Comparison of ENCODE assay signal across 8 cellular contexts in the genomic region with DNA sequence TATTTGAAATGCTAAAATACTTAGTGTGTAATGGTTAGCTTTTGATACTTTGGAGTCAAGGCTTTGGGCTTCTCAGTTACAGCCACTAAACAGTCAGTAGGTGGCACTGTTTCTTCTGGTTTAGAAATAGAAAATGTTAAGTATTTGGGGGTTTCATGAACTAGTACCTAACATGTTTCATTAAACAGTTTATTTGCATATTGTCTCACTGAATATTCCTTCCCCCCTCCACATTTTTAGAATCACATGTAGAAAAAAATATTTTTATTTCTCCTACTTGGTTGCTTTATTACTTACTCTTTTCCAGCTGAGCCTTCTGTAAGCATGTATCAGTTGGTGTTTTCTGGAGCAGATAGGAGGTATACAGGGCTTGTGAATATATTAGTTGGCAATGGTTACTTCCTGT. TPM values are rescaled to one million over a fixed set of nuclear protein-coding genes. Genes with fewer than 3 reads are reported as not detected.
DNase-seq lines count a peak whose midpoint lies in the region; ATAC-seq, FAIRE-seq and TF ChIP-seq lines count a peak whose summit lies in the region.

No MANE protein-coding gene starts in this region.

- H3K9ac ChIP-seq in KMS-11, result no peak overlapping the region

- TF ChIP-seq POLR2A in H54 (IDR thresholded peaks at IDR 0.05; ENCODE audit: low read depth, low read length) (no peak), sigmoid colon (IDR thresholded peaks at IDR 0.05) (no peak)

- H3K27ac Mint-ChIP-seq in stimulated activated effector memory CD8-positive, alpha-beta T cell treated with anti-CD3 and anti-CD28 coated beads, Interleukin-12 subunit alpha, Interleukin-12 subunit beta, amount 100 ng/mL, for 72 hours, result no peak overlapping the region

- no peak for TF ChIP-seq EP300 in sigmoid colon (IDR thresholded peaks at IDR 0.05)

- no peak for ATAC-seq in stimulated activated effector memory CD8-positive, alpha-beta T cell treated with anti-CD3 and anti-CD28 coated beads, Interleukin-12 subunit alpha, Interleukin-12 subunit beta, amount 100 ng/mL, for 72 hours

- FAIRE-seq in A204.1 (lab: Jason Lieb, UNC) (peak; percentile 93), H54 (lab: Jason Lieb, UNC) (peak; percentile 6), TTC549 (lab: Jason Lieb, UNC) (peak; percentile 83)

- TF ChIP-seq CTCF in KMS-11 (conservative IDR thresholded peaks at IDR 0.05; ENCODE audit: low read depth, low read length) (peak; percentile 89), sigmoid colon (IDR thresholded peaks at IDR 0.05) (peak; percentile 28 to 72 (median 45))

- H3K27me3 ChIP-seq in KMS-11 (ENCODE audit: insufficient read depth, low read depth), result no peaks in the 10 kb centered on the region
- H3K27me3 ChIP-seq in sigmoid colon, result no peaks in the 10 kb centered on the region

- H3K79me2 ChIP-seq in KMS-11 (ENCODE audit: insufficient read depth, low read depth), result peaks cover 5% of the 10 kb centered on the region

- H3K4me3 Mint-ChIP-seq in stimulated activated effector memory CD8-positive, alpha-beta T cell treated with anti-CD3 and anti-CD28 coated beads, Interleukin-12 subunit alpha, Interleukin-12 subunit beta, amount 100 ng/mL, for 72 hours, result no peak overlapping the region

- intact Hi-C loops in sigmoid colon (cut with DNase I), result loop anchor here (2.0 kb wide), 1 partner anchor 318 kb away; no protein-coding TSS in a partner anchor

- H3K4me3 ChIP-seq in KMS-11 (IDR thresholded peaks at IDR 0.05; ENCODE audit: insufficient read depth, low read depth, low read length) (no peak overlapping the region), sigmoid colon (no peak overlapping the region)

- H3K4me1 ChIP-seq in KMS-11 (ENCODE audit: low read depth, poor library complexity, severe bottlenecking) (peaks cover 10% of the 10 kb centered on the region), sigmoid colon (peaks cover 0 to 7% (median under 1%) of the 10 kb centered on the region in 4 donors)

- H2AFZ ChIP-seq in KMS-11 (ENCODE audit: low read depth), result no peak overlapping the region

- H3K27ac ChIP-seq in KMS-11 (no peak overlapping the region), sigmoid colon (no peak overlapping the region)

- no peak overlapping the region for H3K4me2 ChIP-seq in KMS-11

- no peaks in the 10 kb centered on the region for H3K9me3 ChIP-seq in sigmoid colon

- DNase-seq in GM03348 (ENCODE audit: low spot score), result peak; percentile 50
- DNase-seq in H54 (ENCODE audit: insufficient read length, low spot score), result no peak
- peak; percentile 44 for DNase-seq in glomerular endothelial cell (ENCODE audit: extremely low read depth, low read depth, low spot score)
- DNase-seq in sigmoid colon, result no peak
- no peak for DNase-seq in stimulated activated effector memory CD8-positive, alpha-beta T cell treated with anti-CD3 and anti-CD28 coated beads, Interleukin-12 subunit alpha, Interleukin-12 subunit beta, amount 100 ng/mL, for 72 hours (ENCODE audit: low spot score in 2 of 2)

- no peaks in the 10 kb centered on the region for H3K9me3 Mint-ChIP-seq in stimulated activated effector memory CD8-positive, alpha-beta T cell treated with anti-CD3 and anti-CD28 coated beads, Interleukin-12 subunit alpha, Interleukin-12 subunit beta, amount 100 ng/mL, for 72 hours

- H3K36me3 ChIP-seq in KMS-11 (ENCODE audit: insufficient read depth) (no peaks in the 10 kb centered on the region), sigmoid colon (no peaks in the 10 kb centered on the region)

- peaks cover 6% of the 10 kb centered on the region for H3K36me3 Mint-ChIP-seq in stimulated activated effector memory CD8-positive, alpha-beta T cell treated with anti-CD3 and anti-CD28 coated beads, Interleukin-12 subunit alpha, Interleukin-12 subunit beta, amount 100 ng/mL, for 72 hours

- no peaks in the 10 kb centered on the region; the same call in 1 of the 2 replicates for H4K20me1 ChIP-seq in KMS-11 (ENCODE audit: insufficient read depth)

- peaks cover 3% of the 10 kb centered on the region for H3K4me1 Mint-ChIP-seq in stimulated activated effector memory CD8-positive, alpha-beta T cell treated with anti-CD3 and anti-CD28 coated beads, Interleukin-12 subunit alpha, Interleukin-12 subunit beta, amount 100 ng/mL, for 72 hours

RNA-seq across cellular contexts. Expression of a gene that starts 48.0 kb away (rescaled TPM):
- total RNA-seq in glomerular endothelial cell, result 57.6 and 67.6 TPM in 2 replicates
- total RNA-seq in sigmoid colon, result 10 to 100 TPM; 20.9 to 38.8 (median 22.4) TPM
- 10 to 100 TPM in 1 of 3 donors, 1 to 10 TPM in 2; 5.3 to 12.1 (median 9.6) TPM for polyA plus RNA-seq in sigmoid colon

RNA-seq across cellular contexts. Expression of a gene that starts 56.9 kb away (rescaled TPM):
- total RNA-seq in glomerular endothelial cell (12.8 and 27.7 TPM in 2 replicates), sigmoid colon (10 to 100 TPM; 13.0 to 42.2 (median 25.3) TPM)
- 10 to 100 TPM in 2 of 3 donors, 1 to 10 TPM in 1; 6.0 to 14.0 (median 12.6) TPM for polyA plus RNA-seq in sigmoid colon

Comparison
In these comparisons a context has a peak if more than half of its experiments do, and no peak if none do; other contexts are left out.
1. DNase-seq: peak in GM03348 (single experiment) and glomerular endothelial cell (single experiment); none in H54 (single experiment), sigmoid colon (single experiment) and stimulated activated effector memory CD8-positive, alpha-beta T cell treated with anti-CD3 and anti-CD28 coated beads, Interleukin-12 subunit alpha, Interleukin-12 subunit beta, amount 100 ng/mL, for 72 hours (0 of 2).